ENCODE assay signal across 8 cellular contexts in the genomic region with DNA sequence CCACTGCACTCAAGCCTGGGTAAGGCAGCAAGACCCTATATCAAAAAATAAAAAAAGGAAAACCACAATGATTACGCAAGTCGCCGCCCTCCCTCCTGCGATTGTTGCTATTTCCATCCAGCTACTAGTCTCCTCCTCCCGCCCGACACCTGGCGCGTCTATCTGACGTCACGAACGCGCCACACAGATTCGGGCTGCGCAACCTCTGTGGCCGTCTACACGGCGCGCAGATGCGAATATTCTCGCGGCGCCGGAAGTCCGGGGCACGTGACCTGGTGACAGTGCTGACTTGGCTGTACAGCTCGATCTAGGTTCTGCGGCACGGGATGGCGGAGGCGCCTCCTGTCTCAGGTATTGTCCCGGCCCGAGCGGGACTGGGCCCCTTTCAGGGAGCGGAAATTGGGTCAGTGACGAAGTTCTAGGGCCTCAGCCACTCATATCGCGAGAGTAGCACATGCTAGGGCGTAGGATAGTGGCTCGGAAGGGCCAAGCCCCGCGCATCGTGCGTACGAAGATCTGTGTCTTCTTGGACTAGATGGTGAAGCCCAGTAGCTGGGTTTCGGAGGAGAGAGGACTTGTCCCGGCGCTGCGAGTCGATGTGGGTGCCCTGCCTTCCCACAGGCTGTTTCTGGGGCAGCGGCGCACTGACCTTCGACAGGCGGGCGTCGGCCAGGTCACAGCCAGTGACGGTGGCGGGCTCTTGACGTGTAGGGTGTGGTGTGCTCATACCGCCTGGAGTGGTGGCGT. TPM values are rescaled to one million over a fixed set of nuclear protein-coding genes. Genes with fewer than 3 reads are reported as not detected.
A peak's percentile ranks its signal among the peaks of the same experiment; 100 is the strongest.
DNase-seq lines count a peak whose midpoint lies in the region; ATAC-seq and TF ChIP-seq lines count a peak whose summit lies in the region.

A gene (plus strand): TSS at position 270 of the 747 bp plus-strand sequence. CDS start 57 bp downstream, at position 327.

- H3K4me1 ChIP-seq in left lung: peaks cover 0 to 57% of the 10 kb centered on the region in 2 donors

- H3K36me3 Mint-ChIP-seq in dendritic cell treated with granulocyte-macrophage colony-stimulating factor and Interleukin-4, amounts not matched to agents 40 ng/mL and 50 ng/mL, for 4 days (ENCODE audit: low read depth): peaks cover 58% of the 10 kb centered on the region

- no peaks in the 10 kb centered on the region for H3K9me3 ChIP-seq in left lung

- H3K27me3 Mint-ChIP-seq in dendritic cell treated with granulocyte-macrophage colony-stimulating factor and Interleukin-4, amounts not matched to agents 40 ng/mL and 50 ng/mL, for 4 days: no peaks in the 10 kb centered on the region

- TF ChIP-seq CTCF in C4-2B (conservative IDR thresholded peaks at IDR 0.05) (no peak), left lung (IDR thresholded peaks at IDR 0.05) (no peak)

- intact Hi-C loops in dendritic cell treated with granulocyte-macrophage colony-stimulating factor and Interleukin-4, amounts not matched to agents 40 ng/mL and 50 ng/mL, for 4 days (cut with micrococcal nuclease): loop anchor here (10.0 kb wide), 1 partner anchor 184 kb away; a partner anchor contains a TSS
- intact Hi-C loops in left lung (cut with DNase I): no loop called here

- H3K27ac Mint-ChIP-seq in dendritic cell treated with granulocyte-macrophage colony-stimulating factor and Interleukin-4, amounts not matched to agents 40 ng/mL and 50 ng/mL, for 4 days: peak within 1 kb of the TSS; percentile 100

- DNase-seq in NCI-H774 (lab: John Stamatoyannopoulos, UW) (peak; percentile 95), left lung (peak; percentile 98 to 99)
- DNase-seq in activated CD4-positive, alpha-beta T cell treated with anti-CD3 and anti-CD28 coated beads, Interleukin-2, amount 50 U/mL, for 4 hours: peak; percentile 97
- DNase-seq in stimulated activated CD4-positive, alpha-beta T cell treated with anti-CD3 and anti-CD28 coated beads, Interleukin-2, amount 100 ng/mL, for 48 hours: peak; percentile 94 to 97

- no peaks in the 10 kb centered on the region for H3K27me3 ChIP-seq in left lung

- H3K27ac ChIP-seq in C4-2B: peak within 1 kb of the TSS; percentile 95
- peak within 1 kb of the TSS; percentile 99 to 100 for H3K27ac ChIP-seq in left lung

- peak within 1 kb of the TSS; percentile 96 for H3K4me3 Mint-ChIP-seq in dendritic cell treated with granulocyte-macrophage colony-stimulating factor and Interleukin-4, amounts not matched to agents 40 ng/mL and 50 ng/mL, for 4 days

- no peaks in the 10 kb centered on the region for H3K9me3 Mint-ChIP-seq in dendritic cell treated with granulocyte-macrophage colony-stimulating factor and Interleukin-4, amounts not matched to agents 40 ng/mL and 50 ng/mL, for 4 days

- H3K4me3 ChIP-seq in left lung: peak within 1 kb of the TSS; percentile 83 to 87

- H3K36me3 ChIP-seq in left lung: peaks cover 0 to 25% of the 10 kb centered on the region in 2 donors

- ATAC-seq in GM19395 (IDR thresholded peaks at IDR 0.05; ENCODE audit: unreplicated experiment) (peak; percentile 92), HG03565 (IDR thresholded peaks at IDR 0.05; ENCODE audit: unreplicated experiment) (peak; percentile 87), left lung (peak; percentile 92)

- peaks cover 32% of the 10 kb centered on the region for H3K4me1 Mint-ChIP-seq in dendritic cell treated with granulocyte-macrophage colony-stimulating factor and Interleukin-4, amounts not matched to agents 40 ng/mL and 50 ng/mL, for 4 days (ENCODE audit: low read depth)

RNA-seq across cellular contexts. Expression of the gene that starts here (rescaled TPM):
- total RNA-seq in left lung: 10 to 100 TPM; 32.0 to 39.3 TPM

Comparison
In these comparisons a context has a peak if more than half of its experiments do, and no peak if none do; other contexts are left out.
1. Peak in every context shown above with its lines: DNase-seq, ATAC-seq, H3K4me3 ChIP-seq and H3K27ac ChIP-seq.